ENCODE assay signal across 1 cellular context in genomic region chr3:61560452-61561373, GRCh38.
TF ChIP-seq lines count a peak whose summit lies in the region.

No MANE protein-coding gene starts in this region.

TF ChIP-seq in WTC11, 78 proteins besides CTCF, POLR2A, EP300 and RAD21 (continued from another document and continues in another):
- TF ChIP-seq FOXP4 (CRISPR knock-in tag; IDR thresholded peaks at IDR 0.05), result no peak; the same call in 1 of the 2 replicates
- no peak for TF ChIP-seq ATF6 (CRISPR knock-in tag; IDR thresholded peaks at IDR 0.05)
- TF ChIP-seq ZNF121 (CRISPR knock-in tag; IDR thresholded peaks at IDR 0.05), result no peak
- no peak for TF ChIP-seq SP1 (CRISPR knock-in tag; conservative IDR thresholded peaks at IDR 0.05)
- no peak for TF ChIP-seq ATF1 (CRISPR knock-in tag; IDR thresholded peaks at IDR 0.05)
- no peak for TF ChIP-seq ZBTB43 (CRISPR knock-in tag; IDR thresholded peaks at IDR 0.05)
- 0 out of 2 replicates have a peak, but pooled peaks have one; percentile 25 for TF ChIP-seq USF1 (CRISPR knock-in tag; IDR thresholded peaks at IDR 0.05)
- TF ChIP-seq IRF2 (CRISPR knock-in tag; IDR thresholded peaks at IDR 0.05; ENCODE audit: borderline replicate concordance, low read depth), result no peak
- TF ChIP-seq ZNF512 (CRISPR knock-in tag; IDR thresholded peaks at IDR 0.05; ENCODE audit: borderline replicate concordance), result no peak
- TF ChIP-seq ZMAT4 (CRISPR knock-in tag; IDR thresholded peaks at IDR 0.05), result no peak
- TF ChIP-seq PRDM15 (CRISPR knock-in tag; IDR thresholded peaks at IDR 0.05), result no peak
- TF ChIP-seq ERG (CRISPR knock-in tag; IDR thresholded peaks at IDR 0.05), result no peak
- TF ChIP-seq ATF2 (CRISPR knock-in tag; IDR thresholded peaks at IDR 0.05; ENCODE audit: borderline replicate concordance, low read depth), result no peak
- peak; percentile 75; the same call in 1 of the 2 replicates for TF ChIP-seq ZBTB21 (CRISPR knock-in tag; IDR thresholded peaks at IDR 0.05; ENCODE audit: borderline replicate concordance)
- no peak for TF ChIP-seq ZNF396 (CRISPR knock-in tag; IDR thresholded peaks at IDR 0.05; ENCODE audit: borderline replicate concordance)
- TF ChIP-seq MAX (CRISPR knock-in tag; IDR thresholded peaks at IDR 0.05), result peak; percentile 31; the same call in 1 of the 2 replicates
- TF ChIP-seq IRF1 (CRISPR knock-in tag; IDR thresholded peaks at IDR 0.05), result no peak
- TF ChIP-seq JAZF1 (CRISPR knock-in tag; IDR thresholded peaks at IDR 0.05), result no peak
- no peak for TF ChIP-seq STAT6 (CRISPR knock-in tag; conservative IDR thresholded peaks at IDR 0.05; ENCODE audit: low read depth)
- no peak for TF ChIP-seq NR3C1 (CRISPR knock-in tag; conservative IDR thresholded peaks at IDR 0.05; ENCODE audit: low read depth)
- TF ChIP-seq NFYB (CRISPR knock-in tag; conservative IDR thresholded peaks at IDR 0.05; ENCODE audit: low read depth), result no peak
- TF ChIP-seq ZNF423 (CRISPR knock-in tag; IDR thresholded peaks at IDR 0.05), result peak; percentile 95
- TF ChIP-seq SMAD3 (CRISPR knock-in tag; IDR thresholded peaks at IDR 0.05; ENCODE audit: borderline replicate concordance), result 0 out of 2 replicates have a peak, but pooled peaks have one; percentile 58
- no peak for TF ChIP-seq AR (CRISPR knock-in tag; IDR thresholded peaks at IDR 0.05)
- no peak for TF ChIP-seq JUN (CRISPR knock-in tag; IDR thresholded peaks at IDR 0.05)
- no peak for TF ChIP-seq GRHL2 (CRISPR knock-in tag; IDR thresholded peaks at IDR 0.05; ENCODE audit: insufficient replicate concordance, severe bottlenecking)
- no peak for TF ChIP-seq FOXJ3 (CRISPR knock-in tag; IDR thresholded peaks at IDR 0.05; ENCODE audit: borderline replicate concordance)
- TF ChIP-seq CREM (CRISPR knock-in tag; IDR thresholded peaks at IDR 0.05), result peak; percentile 37; the same call in 1 of the 2 replicates
- TF ChIP-seq FOXP1 (CRISPR knock-in tag; IDR thresholded peaks at IDR 0.05; ENCODE audit: borderline replicate concordance), result no peak
- TF ChIP-seq HMGA2 (CRISPR knock-in tag; IDR thresholded peaks at IDR 0.05), result no peak
